In the genomic region with DNA sequence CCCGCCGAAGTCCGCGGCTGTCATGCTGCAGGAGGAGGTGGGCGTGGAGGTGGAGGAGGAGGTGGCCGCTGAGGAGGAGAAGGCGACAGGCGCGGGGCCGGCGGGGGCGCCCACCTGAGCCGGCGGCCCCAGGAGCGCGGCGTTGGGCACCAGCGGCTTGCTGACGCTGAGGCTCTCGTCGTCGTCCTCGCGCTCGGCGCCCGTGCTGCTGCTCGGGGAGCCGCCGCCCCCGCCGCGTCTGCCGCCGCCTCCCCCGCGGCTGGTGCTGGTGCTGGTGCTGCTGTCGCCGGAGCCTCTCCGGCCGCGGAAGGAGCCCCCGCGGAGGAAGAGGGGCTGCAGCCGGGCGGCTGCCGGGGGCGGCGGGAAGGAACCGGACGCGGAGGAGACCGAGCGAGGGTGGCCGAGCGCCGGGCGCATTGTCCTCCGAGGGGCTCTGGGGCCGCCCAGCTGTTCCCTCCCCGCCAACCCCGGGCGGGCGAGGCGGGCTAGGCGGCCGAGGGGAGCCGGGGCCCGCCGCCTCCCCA, we compare ENCODE assay signal across 8 cellular contexts. TPM values are rescaled to one million over a fixed set of nuclear protein-coding genes. Genes with fewer than 3 reads are reported as not detected.
DNase-seq lines count a peak whose midpoint lies in the region; ATAC-seq, FAIRE-seq and TF ChIP-seq lines count a peak whose summit lies in the region.

No MANE protein-coding gene starts in this region.

- H3K27ac ChIP-seq in ascending aorta (no peak overlapping the region), right lobe of liver (no peak overlapping the region)

- intact Hi-C loops in ascending aorta (cut with DNase I) (loop anchor here (5.0 kb wide), 1 partner anchor 52 kb away; no protein-coding TSS in a partner anchor), right lobe of liver (cut with DNase I) (no loop called here)

- peak overlapping the region; percentile 32 for H3K4me3 ChIP-seq in HFF-Myc (replicated peaks; ENCODE audit: low read depth, low read length)
- H3K4me3 ChIP-seq in ascending aorta = peak overlapping the region; percentile 49 to 67
- H3K4me3 ChIP-seq in right lobe of liver = peak overlapping the region; percentile 38 to 48 (median 43)

- H3K36me3 ChIP-seq in ascending aorta = no peaks in the 10 kb centered on the region
- H3K36me3 ChIP-seq in right lobe of liver = no peaks in the 10 kb centered on the region

- peaks cover 6% of the 10 kb centered on the region for H3K27me3 ChIP-seq in ascending aorta
- no peaks in the 10 kb centered on the region for H3K27me3 ChIP-seq in right lobe of liver

- H3K9me3 ChIP-seq in ascending aorta = no peaks in the 10 kb centered on the region
- H3K9me3 ChIP-seq in right lobe of liver = no peaks in the 10 kb centered on the region

- H3K4me1 ChIP-seq in ascending aorta = peaks cover 3 to 6% of the 10 kb centered on the region in 2 donors
- H3K4me1 ChIP-seq in right lobe of liver = peaks cover 0 to 3% (median 0%) of the 10 kb centered on the region in 4 donors

- peak; percentile 40 for DNase-seq in AG20443 (ENCODE audit: low spot score)
- no peak for DNase-seq in HFF-Myc (ENCODE audit: extremely low read depth, low read depth)
- no peak for DNase-seq in ascending aorta (ENCODE audit: low spot score in 2 of 2)
- DNase-seq in right lobe of liver = no peak
- peak; percentile 30 for DNase-seq in urothelium cell line (ENCODE audit: low spot score)
- DNase-seq in hippocampal formation (lab: John Stamatoyannopoulos, UW) = no peak

- no peak for FAIRE-seq in urothelium cell line (lab: Jason Lieb, UNC)

- no peak for TF ChIP-seq CTCF in HFF-Myc (IDR thresholded peaks at IDR 0.05; ENCODE audit: low read depth, low read length, missing control alignments)
- no peak for TF ChIP-seq CTCF in ascending aorta (IDR thresholded peaks at IDR 0.05)
- no peak for TF ChIP-seq CTCF in right lobe of liver (IDR thresholded peaks at IDR 0.05)

- no peak for ATAC-seq in right lobe of liver
- ATAC-seq in GM18907 (IDR thresholded peaks at IDR 0.05; ENCODE audit: unreplicated experiment) = no peak
- no peak for ATAC-seq in GM21619 (IDR thresholded peaks at IDR 0.05; ENCODE audit: unreplicated experiment)

- TF ChIP-seq POLR2A in right lobe of liver (IDR thresholded peaks at IDR 0.05) = no peak

- WGBS in right lobe of liver (ENCODE audit: insufficient coverage, low coverage, low lambda C conversion rate, missing lambda C conversion rate) = no CpG with 5 or more reads among the region's 70 CpGs

RNA-seq across cellular contexts. Expression of gene TMEM121B, which starts 0.4 kb away (rescaled TPM):
- 0.11 TPM for total RNA-seq in ascending aorta
- total RNA-seq in right lobe of liver = under 1 TPM; 0.05 to 0.33 (median 0.19) TPM

RNA-seq across cellular contexts. Expression of gene IL17RA, which starts 36.0 kb away (rescaled TPM):
- total RNA-seq in ascending aorta = 84.1 TPM
- total RNA-seq in right lobe of liver = 10 to 100 TPM in 3 of 6 experiments, 1 to 10 TPM in 3; 7.1 to 13.6 (median 9.6) TPM

RNA-seq across cellular contexts. Expression of gene HDHD5, which starts 38.3 kb away (rescaled TPM):
- total RNA-seq in ascending aorta (55.8 TPM), right lobe of liver (10 to 100 TPM; 19.4 to 44.5 (median 30.2) TPM)

Comparison
In these comparisons a context has a peak if more than half of its experiments do, and no peak if none do; other contexts are left out.
1. DNase-seq: peak in AG20443 (single experiment) and urothelium cell line (single experiment); none in HFF-Myc (single experiment), ascending aorta (0 of 2), right lobe of liver (0 of 3) and hippocampal formation (0 of 2).
2. Peak in every context shown above with its lines, with median percentiles within 50 percentile points of each other: H3K4me3 ChIP-seq.